Comparison of ENCODE assay signal across 1 cellular context in genomic region chr4:52712172-52712990, GRCh38.
TF ChIP-seq lines count a peak whose summit lies in the region.

No MANE protein-coding gene starts in this region.

TF ChIP-seq in GM12878, 131 proteins besides CTCF, POLR2A, EP300 and RAD21 (continued from another document):
- TF ChIP-seq ZNF592 (IDR thresholded peaks at IDR 0.05) (no peak), TCF3 (IDR thresholded peaks at IDR 0.05; ENCODE audit: borderline replicate concordance, insufficient read depth, low read depth, low read length) (peak; percentile 66; the same call in 1 of the 2 replicates), POLR2AphosphoS2 (IDR thresholded peaks at IDR 0.05; ENCODE audit: low read depth, low read length) (peak; percentile 95), MXI1 (IDR thresholded peaks at IDR 0.05; ENCODE audit: low read depth, low read length) (0 out of 2 replicates have a peak, but pooled peaks have one; percentile 48), BRCA1 (IDR thresholded peaks at IDR 0.05; ENCODE audit: low read depth, low read length) (no peak), SMAD5 (IDR thresholded peaks at IDR 0.05; ENCODE audit: low read depth) (peak; percentile 95), HDAC2 (IDR thresholded peaks at IDR 0.05) (no peak; the same call in 1 of the 2 replicates), BHLHE40 (IDR thresholded peaks at IDR 0.05; ENCODE audit: borderline replicate concordance in 1 of 2, low read depth in 2 of 2, low read length in 1 of 2) (peak in 1 of 2 experiments; percentile 74; a peak in 2 of 4 replicates), WRNIP1 (IDR thresholded peaks at IDR 0.05; ENCODE audit: borderline replicate concordance, low read depth, low read length) (no peak), SIX5 (IDR thresholded peaks at IDR 0.05; ENCODE audit: low read depth, low read length, severe bottlenecking) (no peak), GATAD2B (conservative IDR thresholded peaks at IDR 0.05; ENCODE audit: low read depth) (peak; percentile 92), JUNB (IDR thresholded peaks at IDR 0.05) (no peak), SUZ12 (IDR thresholded peaks at IDR 0.05; ENCODE audit: unreplicated experiment) (no peak), NBN (IDR thresholded peaks at IDR 0.05) (no peak), ETV6 (conservative IDR thresholded peaks at IDR 0.05 in 1 of 2, IDR thresholded peaks at IDR 0.05 in 1 of 2; ENCODE audit: borderline replicate concordance in 1 of 2, low read depth in 1 of 2) (no peak), TCF12 (IDR thresholded peaks at IDR 0.05; ENCODE audit: low read depth, low read length) (peak; percentile 69), MEF2B (IDR thresholded peaks at IDR 0.05; ENCODE audit: partially characterized antibody, poor library complexity, severe bottlenecking) (peak; percentile 71), SMC3 (IDR thresholded peaks at IDR 0.05; ENCODE audit: borderline replicate concordance, low read length) (no peak), ATF7 (IDR thresholded peaks at IDR 0.05; ENCODE audit: low read depth) (no peak), MYB (IDR thresholded peaks at IDR 0.05; ENCODE audit: borderline replicate concordance, low read depth, low read length) (no peak), IRF4 (IDR thresholded peaks at IDR 0.05; ENCODE audit: low read depth, low read length) (0 out of 2 replicates have a peak, but pooled peaks have one; percentile 55), CREM (IDR thresholded peaks at IDR 0.05; ENCODE audit: low read depth) (peak; percentile 76), CUX1 (IDR thresholded peaks at IDR 0.05; ENCODE audit: insufficient replicate concordance, low read depth, low read length) (no peak), NFIC (IDR thresholded peaks at IDR 0.05; ENCODE audit: low read depth, low read length) (no peak), MEF2A (IDR thresholded peaks at IDR 0.05; ENCODE audit: insufficient read depth, low read depth, low read length) (no peak), E2F8 (IDR thresholded peaks at IDR 0.05; ENCODE audit: low read depth, partially characterized antibody) (no peak), NRF1 (conservative IDR thresholded peaks at IDR 0.05; ENCODE audit: low read depth, low read length) (no peak), YY1 (IDR thresholded peaks at IDR 0.05; ENCODE audit: low read depth, low read length) (peak; percentile 61; the same call in 1 of the 2 replicates), ZSCAN29 (IDR thresholded peaks at IDR 0.05) (no peak), DPF2 (IDR thresholded peaks at IDR 0.05) (peak; percentile 91), ZNF24 (IDR thresholded peaks at IDR 0.05) (no peak), FOS (IDR thresholded peaks at IDR 0.05; ENCODE audit: borderline replicate concordance, extremely low read depth, insufficient read length) (no peak), CBX5 (IDR thresholded peaks at IDR 0.05; ENCODE audit: low read depth) (0 out of 2 replicates have a peak, but pooled peaks have one; percentile 3), SP1 (IDR thresholded peaks at IDR 0.05; ENCODE audit: low read depth, low read length) (peak; percentile 90), SREBF1 (IDR thresholded peaks at IDR 0.05; ENCODE audit: low read length) (no peak)
- TF ChIP-seq, protein P1, sequence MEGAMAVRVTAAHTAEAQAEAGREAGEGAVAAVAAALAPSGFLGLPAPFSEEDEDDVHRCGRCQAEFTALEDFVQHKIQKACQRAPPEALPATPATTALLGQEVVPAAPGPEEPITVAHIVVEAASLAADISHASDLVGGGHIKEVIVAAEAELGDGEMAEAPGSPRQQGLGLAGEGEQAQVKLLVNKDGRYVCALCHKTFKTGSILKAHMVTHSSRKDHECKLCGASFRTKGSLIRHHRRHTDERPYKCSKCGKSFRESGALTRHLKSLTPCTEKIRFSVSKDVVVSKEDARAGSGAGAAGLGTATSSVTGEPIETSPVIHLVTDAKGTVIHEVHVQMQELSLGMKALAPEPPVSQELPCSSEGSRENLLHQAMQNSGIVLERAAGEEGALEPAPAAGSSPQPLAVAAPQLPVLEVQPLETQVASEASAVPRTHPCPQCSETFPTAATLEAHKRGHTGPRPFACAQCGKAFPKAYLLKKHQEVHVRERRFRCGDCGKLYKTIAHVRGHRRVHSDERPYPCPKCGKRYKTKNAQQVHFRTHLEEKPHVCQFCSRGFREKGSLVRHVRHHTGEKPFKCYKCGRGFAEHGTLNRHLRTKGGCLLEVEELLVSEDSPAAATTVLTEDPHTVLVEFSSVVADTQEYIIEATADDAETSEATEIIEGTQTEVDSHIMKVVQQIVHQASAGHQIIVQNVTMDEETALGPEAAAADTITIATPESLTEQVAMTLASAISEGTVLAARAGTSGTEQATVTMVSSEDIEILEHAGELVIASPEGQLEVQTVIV (IDR thresholded peaks at IDR 0.05; ENCODE audit: borderline replicate concordance, partially characterized antibody): no peak
- TF ChIP-seq, protein P2, sequence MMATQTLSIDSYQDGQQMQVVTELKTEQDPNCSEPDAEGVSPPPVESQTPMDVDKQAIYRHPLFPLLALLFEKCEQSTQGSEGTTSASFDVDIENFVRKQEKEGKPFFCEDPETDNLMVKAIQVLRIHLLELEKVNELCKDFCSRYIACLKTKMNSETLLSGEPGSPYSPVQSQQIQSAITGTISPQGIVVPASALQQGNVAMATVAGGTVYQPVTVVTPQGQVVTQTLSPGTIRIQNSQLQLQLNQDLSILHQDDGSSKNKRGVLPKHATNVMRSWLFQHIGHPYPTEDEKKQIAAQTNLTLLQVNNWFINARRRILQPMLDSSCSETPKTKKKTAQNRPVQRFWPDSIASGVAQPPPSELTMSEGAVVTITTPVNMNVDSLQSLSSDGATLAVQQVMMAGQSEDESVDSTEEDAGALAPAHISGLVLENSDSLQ (IDR thresholded peaks at IDR 0.05): peak; percentile 77
- TF ChIP-seq, protein P3, sequence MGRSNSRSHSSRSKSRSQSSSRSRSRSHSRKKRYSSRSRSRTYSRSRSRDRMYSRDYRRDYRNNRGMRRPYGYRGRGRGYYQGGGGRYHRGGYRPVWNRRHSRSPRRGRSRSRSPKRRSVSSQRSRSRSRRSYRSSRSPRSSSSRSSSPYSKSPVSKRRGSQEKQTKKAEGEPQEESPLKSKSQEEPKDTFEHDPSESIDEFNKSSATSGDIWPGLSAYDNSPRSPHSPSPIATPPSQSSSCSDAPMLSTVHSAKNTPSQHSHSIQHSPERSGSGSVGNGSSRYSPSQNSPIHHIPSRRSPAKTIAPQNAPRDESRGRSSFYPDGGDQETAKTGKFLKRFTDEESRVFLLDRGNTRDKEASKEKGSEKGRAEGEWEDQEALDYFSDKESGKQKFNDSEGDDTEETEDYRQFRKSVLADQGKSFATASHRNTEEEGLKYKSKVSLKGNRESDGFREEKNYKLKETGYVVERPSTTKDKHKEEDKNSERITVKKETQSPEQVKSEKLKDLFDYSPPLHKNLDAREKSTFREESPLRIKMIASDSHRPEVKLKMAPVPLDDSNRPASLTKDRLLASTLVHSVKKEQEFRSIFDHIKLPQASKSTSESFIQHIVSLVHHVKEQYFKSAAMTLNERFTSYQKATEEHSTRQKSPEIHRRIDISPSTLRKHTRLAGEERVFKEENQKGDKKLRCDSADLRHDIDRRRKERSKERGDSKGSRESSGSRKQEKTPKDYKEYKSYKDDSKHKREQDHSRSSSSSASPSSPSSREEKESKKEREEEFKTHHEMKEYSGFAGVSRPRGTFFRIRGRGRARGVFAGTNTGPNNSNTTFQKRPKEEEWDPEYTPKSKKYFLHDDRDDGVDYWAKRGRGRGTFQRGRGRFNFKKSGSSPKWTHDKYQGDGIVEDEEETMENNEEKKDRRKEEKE (IDR thresholded peaks at IDR 0.05): no peak
- TF ChIP-seq, protein P4, sequence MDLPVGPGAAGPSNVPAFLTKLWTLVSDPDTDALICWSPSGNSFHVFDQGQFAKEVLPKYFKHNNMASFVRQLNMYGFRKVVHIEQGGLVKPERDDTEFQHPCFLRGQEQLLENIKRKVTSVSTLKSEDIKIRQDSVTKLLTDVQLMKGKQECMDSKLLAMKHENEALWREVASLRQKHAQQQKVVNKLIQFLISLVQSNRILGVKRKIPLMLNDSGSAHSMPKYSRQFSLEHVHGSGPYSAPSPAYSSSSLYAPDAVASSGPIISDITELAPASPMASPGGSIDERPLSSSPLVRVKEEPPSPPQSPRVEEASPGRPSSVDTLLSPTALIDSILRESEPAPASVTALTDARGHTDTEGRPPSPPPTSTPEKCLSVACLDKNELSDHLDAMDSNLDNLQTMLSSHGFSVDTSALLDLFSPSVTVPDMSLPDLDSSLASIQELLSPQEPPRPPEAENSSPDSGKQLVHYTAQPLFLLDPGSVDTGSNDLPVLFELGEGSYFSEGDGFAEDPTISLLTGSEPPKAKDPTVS (IDR thresholded peaks at IDR 0.05; ENCODE audit: low read depth, low read length): no peak
- TF ChIP-seq, protein P5, sequence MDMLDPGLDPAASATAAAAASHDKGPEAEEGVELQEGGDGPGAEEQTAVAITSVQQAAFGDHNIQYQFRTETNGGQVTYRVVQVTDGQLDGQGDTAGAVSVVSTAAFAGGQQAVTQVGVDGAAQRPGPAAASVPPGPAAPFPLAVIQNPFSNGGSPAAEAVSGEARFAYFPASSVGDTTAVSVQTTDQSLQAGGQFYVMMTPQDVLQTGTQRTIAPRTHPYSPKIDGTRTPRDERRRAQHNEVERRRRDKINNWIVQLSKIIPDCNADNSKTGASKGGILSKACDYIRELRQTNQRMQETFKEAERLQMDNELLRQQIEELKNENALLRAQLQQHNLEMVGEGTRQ (IDR thresholded peaks at IDR 0.05; ENCODE audit: borderline replicate concordance, low read depth, low read length): no peak
